Comparison of ENCODE assay signal across 23 cellular contexts in genomic region chr1:200487650-200488049, GRCh38.
"Had no signal": no experiment of that assay in that cellular context is flagged by ENCODE, and none has a peak within 500 bp of the region (broad histone marks: within the 10 kb centered on the region; RNA-seq: fewer than 3 reads in every experiment).

No MANE protein-coding gene starts in this region.

- H3K27ac Mint-ChIP-seq: immature natural killer cell; naive thymus-derived CD8-positive, alpha-beta T cell; stimulated activated naive CD8-positive, alpha-beta T cell treated with anti-CD3 and anti-CD28 coated beads, Interleukin-15, Interleukin-2, amounts not matched to agents 100 ng/mL and 50 ng/mL, for 24 hours had no signal

- H3K4me1 ChIP-seq: prostate gland had no signal

- ATAC-seq: activated T-cell treated with anti-CD3 and anti-CD28 coated beads, Interleukin-2, amount 50 U/mL, for 72 hours; esophagus mucosa; naive thymus-derived CD8-positive, alpha-beta T cell had no signal

- H3K36me3 Mint-ChIP-seq: immature natural killer cell; naive thymus-derived CD8-positive, alpha-beta T cell had no signal

- H3K4me3 Mint-ChIP-seq: activated T-cell treated with anti-CD3 and anti-CD28 coated beads, Interleukin-2, amount 50 U/mL, for 72 hours; immature natural killer cell; naive thymus-derived CD8-positive, alpha-beta T cell; stimulated activated naive CD8-positive, alpha-beta T cell treated with anti-CD3 and anti-CD28 coated beads, Interleukin-15, Interleukin-2, amounts not matched to agents 100 ng/mL and 50 ng/mL, for 24 hours had no signal

- H3K9me3 ChIP-seq: prostate gland, suprapubic skin had no signal

- H3K27ac ChIP-seq: prostate gland, skin epidermis, suprapubic skin had no signal

- H3K4me1 Mint-ChIP-seq: immature natural killer cell had no signal

- H3K4me3 ChIP-seq: prostate gland, skin epidermis, suprapubic skin had no signal

- H3K27me3 ChIP-seq: suprapubic skin had no signal

- DNase-seq: activated CD4-positive, CD25-positive, alpha-beta regulatory T cell treated with anti-CD3 and anti-CD28 coated beads, Interleukin-2, amount 50 U/mL, for 72 hours; activated CD8-positive, alpha-beta memory T cell treated with anti-CD3 and anti-CD28 coated beads for 24 hours; activated CD8-positive, alpha-beta memory T cell treated with anti-CD3 and anti-CD28 coated beads, Interleukin-2, amount 50 U/mL, for 48 hours; activated effector memory CD4-positive, alpha-beta T cell treated with anti-CD3 and anti-CD28 coated beads, Interleukin-2, amount 50 U/mL, for 16 hours; activated naive CD4-positive, alpha-beta T cell treated with anti-CD3 and anti-CD28 coated beads, Interleukin-2, amount 50 U/mL, for 16 hours; activated T-cell treated with anti-CD3 and anti-CD28 coated beads, Interleukin-2, amount 50 U/mL, for 72 hours; aorta; cerebellar nuclear complex; cortex of kidney; immature natural killer cell; kidney glomerular epithelial cell; naive thymus-derived CD8-positive, alpha-beta T cell; right cardiac atrium; stimulated activated CD4-positive, alpha-beta T cell treated with anti-CD3 and anti-CD28 coated beads, Interleukin-15, amount 100 ng/mL, for 24 hours; stimulated activated CD4-positive, alpha-beta T cell treated with anti-CD3 and anti-CD28 coated beads, Interleukin-2, amount 100 ng/mL, for 48 hours; T-helper 2 cell had no signal

- H3K9me3 Mint-ChIP-seq: activated T-cell treated with anti-CD3 and anti-CD28 coated beads, Interleukin-2, amount 50 U/mL, for 72 hours; immature natural killer cell; naive thymus-derived CD8-positive, alpha-beta T cell; stimulated activated naive CD8-positive, alpha-beta T cell treated with anti-CD3 and anti-CD28 coated beads, Interleukin-15, Interleukin-2, amounts not matched to agents 100 ng/mL and 50 ng/mL, for 24 hours had no signal

- FAIRE-seq: bronchial epithelial cell, endometrium had no signal

- H3K36me3 ChIP-seq: prostate gland, suprapubic skin had no signal
